18 cellular contexts compared by ENCODE assay signal in the genomic region with DNA sequence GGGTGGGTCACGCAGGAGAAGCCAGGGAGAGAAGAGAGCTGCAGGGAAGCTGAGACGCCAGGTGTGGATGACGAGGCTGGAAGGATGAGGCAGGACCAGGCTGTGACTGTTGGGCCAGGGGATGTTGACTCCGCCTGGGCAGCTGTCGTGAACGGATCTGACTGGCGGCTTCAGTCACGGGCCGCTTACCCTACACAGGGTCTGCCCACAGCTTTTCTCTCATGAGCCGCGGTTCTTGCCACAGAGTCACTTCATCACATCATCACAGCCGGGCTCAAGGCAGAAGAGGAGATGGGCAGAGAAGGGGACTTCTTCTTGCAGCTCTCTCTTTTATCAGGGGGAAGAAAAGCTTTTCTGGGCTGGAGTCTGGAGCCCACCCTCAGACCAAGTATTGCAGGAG.
"Had no signal": no experiment of that assay in that cellular context is flagged by ENCODE, and none has a peak within 500 bp of the region (broad histone marks: within the 10 kb centered on the region; RNA-seq: fewer than 3 reads in every experiment).

No MANE protein-coding gene starts in this region.

- H3K27ac ChIP-seq: brain microvascular endothelial cell, foreskin keratinocyte, lower lobe of right lung, neural progenitor cell, ovary, sigmoid colon had no signal

- H3K9me3 ChIP-seq: lower lobe of right lung, ovary, sigmoid colon had no signal

- H3K36me3 ChIP-seq: neural progenitor cell, ovary had no signal

- H3K27me3 Mint-ChIP-seq: activated naive CD8-positive, alpha-beta T cell treated with anti-CD3 and anti-CD28 coated beads, Interleukin-2, amount 10 ng/mL, durations not matched to agents 7 days and 5 days; T-cell had no signal

- H3K9me3 Mint-ChIP-seq: activated naive CD8-positive, alpha-beta T cell treated with anti-CD3 and anti-CD28 coated beads, Interleukin-2, amount 10 ng/mL, durations not matched to agents 7 days and 5 days; mesothelial cell of epicardium; T-cell had no signal

- H3K4me1 Mint-ChIP-seq: activated naive CD8-positive, alpha-beta T cell treated with anti-CD3 and anti-CD28 coated beads, Interleukin-2, amount 10 ng/mL, durations not matched to agents 7 days and 5 days; mesothelial cell of epicardium; neural progenitor cell; T-cell had no signal

- DNase-seq: activated CD4-positive, alpha-beta T cell treated with anti-CD3 and anti-CD28 coated beads for 1 hour; activated CD4-positive, alpha-beta T cell treated with anti-CD3 and anti-CD28 coated beads, Interleukin-2, amount 50 U/mL, for 4 hours; activated CD8-positive, alpha-beta memory T cell treated with anti-CD3 and anti-CD28 coated beads, Interleukin-2, amount 50 U/mL, for 4 hours; activated naive CD8-positive, alpha-beta T cell treated with anti-CD3 and anti-CD28 coated beads, Interleukin-2, amount 10 ng/mL, durations not matched to agents 7 days and 5 days; anterior cingulate cortex; brain microvascular endothelial cell; cerebellar nuclear complex; effector CD8-positive, alpha-beta T cell; foreskin keratinocyte; left colon; lower lobe of right lung; ovary; sigmoid colon; stimulated activated CD4-positive, alpha-beta T cell treated with anti-CD3 and anti-CD28 coated beads, Interleukin-1b, Interleukin-23, amount 100 ng/mL, for 48 hours; T-cell had no signal

- H3K4me3 ChIP-seq: lower lobe of right lung, neural progenitor cell, ovary, sigmoid colon had no signal

- ATAC-seq: foreskin keratinocyte, left colon, lower lobe of right lung, T-cell had no signal

- H3K27me3 ChIP-seq: brain microvascular endothelial cell, foreskin keratinocyte, neural progenitor cell, ovary, sigmoid colon had no signal

- H3K27ac Mint-ChIP-seq: activated naive CD8-positive, alpha-beta T cell treated with anti-CD3 and anti-CD28 coated beads, Interleukin-2, amount 10 ng/mL, durations not matched to agents 7 days and 5 days; activated T-helper 1 cell treated with anti-CD3 and anti-CD28 coated beads, Interleukin-12 subunit alpha, Interleukin-12 subunit beta, Interleukin-2, Interleukin-4 antibody, amounts not matched to agents 30 ng/mL and 10 ng/mL and 1 ng/mL, durations not matched to agents 14 hours and 24 hours and 36 hours; mesothelial cell of epicardium; neural progenitor cell; T-cell had no signal

- H3K4me3 Mint-ChIP-seq: activated naive CD8-positive, alpha-beta T cell treated with anti-CD3 and anti-CD28 coated beads, Interleukin-2, amount 10 ng/mL, durations not matched to agents 7 days and 5 days; activated T-helper 1 cell treated with anti-CD3 and anti-CD28 coated beads, Interleukin-12 subunit alpha, Interleukin-12 subunit beta, Interleukin-2, Interleukin-4 antibody, amounts not matched to agents 30 ng/mL and 10 ng/mL and 1 ng/mL, durations not matched to agents 14 hours and 24 hours and 36 hours; mesothelial cell of epicardium; neural progenitor cell; T-cell had no signal
